14 cellular contexts compared by ENCODE assay signal in genomic region chr3:155282416-155283091, GRCh38. TPM values are rescaled to one million over a fixed set of nuclear protein-coding genes. Genes with fewer than 3 reads are reported as not detected.
DNase-seq lines count a peak whose midpoint lies in the region; ATAC-seq and TF ChIP-seq lines count a peak whose summit lies in the region.
"Had no signal": no experiment of that assay in that cellular context is flagged by ENCODE, and none has a peak within 500 bp of the region (broad histone marks: within the 10 kb centered on the region; RNA-seq: fewer than 3 reads in every experiment).

No MANE protein-coding gene starts in this region.

- peak; percentile 45 for DNase-seq in GM04503 (ENCODE audit: low read depth)
- no peak for DNase-seq in OCI-LY7 (ENCODE audit: low spot score)
- DNase-seq in fibroblast of mammary gland (ENCODE audit: low read depth) = peak; percentile 74
- no peak for DNase-seq in activated CD4-positive, CD25-positive, alpha-beta regulatory T cell treated with anti-CD3 and anti-CD28 coated beads, Interleukin-2, amount 50 U/mL, for 72 hours
- DNase-seq in activated CD4-positive, alpha-beta T cell treated with anti-CD3 and anti-CD28 coated beads for 36 hours = no peak
- DNase-seq: activated CD4-positive, CD25-positive, alpha-beta regulatory T cell; activated T-cell treated with anti-CD3 and anti-CD28 coated beads, Interleukin-2, amount 50 U/mL, for 1 hour; aorta; endodermal cell; MM.1S; NCI-H446 treated with DMSO at 0.1 percent for 48 hours; SJCRH30 had no signal

- H3K4me1 ChIP-seq in OCI-LY7 (ENCODE audit: insufficient read depth, low read length, poor library complexity, severe bottlenecking) = peaks cover 7% of the 10 kb centered on the region
- peaks cover 12 to 14% (median 13%) of the 10 kb centered on the region in 3 donors for H3K4me1 ChIP-seq in skeletal muscle tissue (ENCODE audit: control insufficient read depth in 3 of 3, insufficient read depth in 3 of 3, low read length in 3 of 3)
- H3K4me1 ChIP-seq: SJCRH30 had no signal

- no peak for ATAC-seq in activated CD4-positive, alpha-beta T cell treated with anti-CD3 and anti-CD28 coated beads for 36 hours
- no peak for ATAC-seq in GM21367 (IDR thresholded peaks at IDR 0.05; ENCODE audit: unreplicated experiment)

- no peaks in the 10 kb centered on the region for H3K27me3 ChIP-seq in skeletal muscle tissue (ENCODE audit: control insufficient read depth in 3 of 3, insufficient read depth in 3 of 3, low read length in 3 of 3)
- H3K27me3 ChIP-seq: SJCRH30 had no signal

- H3K9ac ChIP-seq in skeletal muscle tissue (ENCODE audit: low read depth in 1 of 3, low read length in 3 of 3) = no peak overlapping the region

- intact Hi-C loops in OCI-LY7 (cut with micrococcal nuclease; ENCODE audit: unreplicated experiment) = no loop called here
- intact Hi-C loops in activated CD4-positive, alpha-beta T cell treated with anti-CD3 and anti-CD28 coated beads for 36 hours (cut with DNase I, micrococcal nuclease) = no loop called here

- H3K36me3 ChIP-seq in OCI-LY7 (ENCODE audit: insufficient read depth, low read length) = no peaks in the 10 kb centered on the region
- H3K36me3 ChIP-seq in skeletal muscle tissue (ENCODE audit: control insufficient read depth in 3 of 3, insufficient read depth in 3 of 3, low read length in 3 of 3) = no peaks in the 10 kb centered on the region
- H3K36me3 ChIP-seq: SJCRH30 had no signal

- POLR2A ChIA-PET in OCI-LY7 (lab: Charles Lee) = no interaction called here
- POLR2A ChIA-PET in activated CD4-positive, alpha-beta T cell treated with anti-CD3 and anti-CD28 coated beads for 36 hours (lab: Charles Lee) = no interaction called here

- H3K27ac ChIP-seq in OCI-LY7 (ENCODE audit: low read depth, low read length, poor library complexity, severe bottlenecking) = no peak overlapping the region
- H3K27ac ChIP-seq in skeletal muscle tissue (ENCODE audit: low read depth, low read length) = peak overlapping the region; percentile 59
- H3K27ac ChIP-seq: SJCRH30 had no signal

- H2AFZ ChIP-seq in OCI-LY7 (ENCODE audit: low read length) = peak overlapping the region; percentile 41; the same call in 1 of the 2 replicates

- H3K9me3 Mint-ChIP-seq in activated CD4-positive, alpha-beta T cell treated with anti-CD3 and anti-CD28 coated beads for 36 hours (ENCODE audit: low read depth) = peaks cover 4% of the 10 kb centered on the region
- H3K9me3 Mint-ChIP-seq: endodermal cell had no signal

- BruUV-seq in OCI-LY7 (replicated peaks; lab: Mats Ljungman, UMichigan) = no TSS peak

- TF ChIP-seq CTCF in OCI-LY7 (conservative IDR thresholded peaks at IDR 0.05; ENCODE audit: low read length) (no peak), fibroblast of mammary gland (conservative IDR thresholded peaks at IDR 0.05; ENCODE audit: control insufficient read depth, insufficient read depth, low read depth, low read length) (no peak)

- no peaks in the 10 kb centered on the region for H3K27me3 Mint-ChIP-seq in activated CD4-positive, alpha-beta T cell treated with anti-CD3 and anti-CD28 coated beads for 36 hours

- no peaks in the 10 kb centered on the region for H3K36me3 Mint-ChIP-seq in activated CD4-positive, alpha-beta T cell treated with anti-CD3 and anti-CD28 coated beads for 36 hours (ENCODE audit: low read depth)

- H3K4me3 Mint-ChIP-seq in activated CD4-positive, alpha-beta T cell treated with anti-CD3 and anti-CD28 coated beads for 36 hours = no peak overlapping the region
- H3K4me3 Mint-ChIP-seq: endodermal cell had no signal

- H3K9me3 ChIP-seq in OCI-LY7 (ENCODE audit: low read length) = no peaks in the 10 kb centered on the region
- H3K9me3 ChIP-seq in skeletal muscle tissue (ENCODE audit: control insufficient read depth in 3 of 3, low read length in 3 of 3) = no peaks in the 10 kb centered on the region
- H3K9me3 ChIP-seq: SJCRH30 had no signal

- H4K20me1 ChIP-seq in OCI-LY7 (ENCODE audit: insufficient read depth, low read length) = no peaks in the 10 kb centered on the region

- no peak overlapping the region for H3K4me2 ChIP-seq in OCI-LY7 (ENCODE audit: low read length)

- no peaks in the 10 kb centered on the region for H3K4me1 Mint-ChIP-seq in activated CD4-positive, alpha-beta T cell treated with anti-CD3 and anti-CD28 coated beads for 36 hours
- H3K4me1 Mint-ChIP-seq: endodermal cell had no signal

- no peak overlapping the region for H3K27ac Mint-ChIP-seq in activated CD4-positive, alpha-beta T cell treated with anti-CD3 and anti-CD28 coated beads for 36 hours
- H3K27ac Mint-ChIP-seq: endodermal cell had no signal

- CTCF ChIA-PET in OCI-LY7 (lab: Charles Lee; ENCODE audit: unreplicated experiment) = no interaction called here
- CTCF ChIA-PET in activated CD4-positive, alpha-beta T cell treated with anti-CD3 and anti-CD28 coated beads for 36 hours (lab: Charles Lee) = no interaction called here

- H3K4me3 ChIP-seq in OCI-LY7 (ENCODE audit: low read depth, low read length, poor library complexity, severe bottlenecking) (no peak overlapping the region), fibroblast of mammary gland (ENCODE audit: control insufficient read depth, low read depth, low read length) (no peak overlapping the region), skeletal muscle tissue (ENCODE audit: low read length in 3 of 3) (peak overlapping the region in 1 of 3 donors; percentile 14)
- H3K4me3 ChIP-seq: SJCRH30 had no signal

- no peaks in the 10 kb centered on the region for H3K79me2 ChIP-seq in OCI-LY7 (ENCODE audit: insufficient read depth, low read depth, low read length)

- no peaks in the 10 kb centered on the region for H3K9me2 ChIP-seq in OCI-LY7 (ENCODE audit: insufficient read depth, low read length)

RNA-seq across cellular contexts. Expression of gene STRIT1, which starts 10.9 kb away (rescaled TPM):
- total RNA-seq in OCI-LY7 (2014; rRNA removed; shearing (Covaris generic)) = not detected in 2 replicates
- total RNA-seq in OCI-LY7 (2022) = not detected in 2 replicates
- total RNA-seq in skeletal muscle tissue = 1.0 TPM
- not detected for total RNA-seq in activated CD4-positive, alpha-beta T cell treated with anti-CD3 and anti-CD28 coated beads for 36 hours
- total RNA-seq: aorta, endodermal cell, SJCRH30 had no signal

Comparison
In these comparisons a context has a peak if more than half of its experiments do, and no peak if none do; other contexts are left out.
1. DNase-seq: peak in GM04503 (single experiment) and fibroblast of mammary gland (single experiment); none in OCI-LY7 (single experiment), activated CD4-positive, CD25-positive, alpha-beta regulatory T cell treated with anti-CD3 and anti-CD28 coated beads, Interleukin-2, amount 50 U/mL, for 72 hours (single experiment) and activated CD4-positive, alpha-beta T cell treated with anti-CD3 and anti-CD28 coated beads for 36 hours (single experiment).